In the genomic region with DNA sequence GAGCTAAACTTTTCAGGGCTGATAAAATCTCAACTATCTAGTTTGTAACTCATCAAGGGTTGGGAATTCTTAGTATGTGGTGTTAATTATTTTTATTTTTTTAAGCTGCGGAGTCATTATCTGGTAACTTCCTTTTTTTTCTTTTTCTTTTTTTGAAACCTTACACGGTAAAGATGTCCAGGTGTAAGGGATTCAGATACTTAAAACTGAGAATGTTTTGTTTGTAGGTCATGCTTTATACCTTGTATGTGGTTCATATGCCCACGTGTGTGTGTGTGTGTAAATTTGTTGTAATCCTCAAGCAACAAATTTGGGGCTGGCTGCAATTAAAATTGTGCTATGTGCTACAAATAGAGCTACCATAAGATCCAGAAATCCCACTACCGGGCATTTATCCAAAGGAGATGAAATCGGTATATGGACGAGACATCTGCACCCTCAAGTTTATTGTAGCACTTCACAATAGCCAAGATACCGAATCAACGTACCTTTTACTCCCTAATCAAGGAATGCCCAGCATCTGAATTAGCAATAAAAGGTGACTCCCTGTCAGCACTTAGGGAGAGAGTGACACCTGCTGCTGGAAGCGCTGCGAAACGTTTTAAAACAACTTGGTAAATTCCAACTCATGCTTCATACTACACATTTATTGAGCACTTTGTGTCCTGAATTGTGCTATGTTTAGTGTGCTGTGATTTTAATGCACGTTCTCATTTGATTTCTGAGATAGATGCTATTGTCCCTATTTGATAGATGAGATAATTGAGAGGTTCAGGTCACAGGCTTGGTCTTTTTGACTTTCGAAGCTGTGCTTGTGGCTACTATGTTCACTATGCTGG, we compare ENCODE assay signal across 8 cellular contexts. TPM values are rescaled to one million over a fixed set of nuclear protein-coding genes. Genes with fewer than 3 reads are reported as not detected.
DNase-seq lines count a peak whose midpoint lies in the region; TF ChIP-seq lines count a peak whose summit lies in the region.

No MANE protein-coding gene starts in this region.

- no peak for TF ChIP-seq POLR2A in esophagus muscularis mucosa (IDR thresholded peaks at IDR 0.05; ENCODE audit: low read depth)

- no peak overlapping the region for H3K4me3 ChIP-seq in Karpas-422 (ENCODE audit: low read length)
- H3K4me3 ChIP-seq in astrocyte of the spinal cord (ENCODE audit: low read depth, low read length) = no peak overlapping the region
- no peak overlapping the region for H3K4me3 ChIP-seq in esophagus muscularis mucosa

- TF ChIP-seq EP300 in esophagus muscularis mucosa (IDR thresholded peaks at IDR 0.05) = no peak

- H3K9ac ChIP-seq in Karpas-422 (ENCODE audit: low read length) = no peak overlapping the region

- WGBS in esophagus muscularis mucosa = 77% methylated on average over 13 of the region's 13 CpGs

- DNase-seq in DMS53 (lab: John Stamatoyannopoulos, UW) = peak; percentile 28
- DNase-seq in DMS53 treated with DMSO at 0.1 percent for 48 hours (lab: John Stamatoyannopoulos, UW; ENCODE audit: unreplicated experiment) = no peak
- peak; percentile 51 for DNase-seq in Karpas-422
- DNase-seq in astrocyte of the spinal cord (ENCODE audit: low read depth, low spot score) = peak; percentile 31
- DNase-seq in SIG-M5 (lab: John Stamatoyannopoulos, UW) = no peak
- DNase-seq in esophagus muscularis mucosa (ENCODE audit: extremely low spot score) = no peak
- DNase-seq in HEK293T (ENCODE audit: extremely low spot score) = no peak

- peaks cover 34% of the 10 kb centered on the region for H3K36me3 Mint-ChIP-seq in nephron (ENCODE audit: low read depth)

- H3K79me2 ChIP-seq in Karpas-422 (ENCODE audit: low read length) = 0 out of 2 replicates have a peak, but pooled peaks cover 1% of the 10 kb centered on the region

- TF ChIP-seq CTCF in astrocyte of the spinal cord (IDR thresholded peaks at IDR 0.05; ENCODE audit: low read depth, low read length) (peak; percentile 42), nephron (IDR thresholded peaks at IDR 0.05; ENCODE audit: unreplicated experiment in 3 of 3) (peak; percentile 27 to 37 (median 35)), esophagus muscularis mucosa (IDR thresholded peaks at IDR 0.05) (no peak)

- intact Hi-C loops in esophagus muscularis mucosa (cut with DNase I) = no loop called here

- CTCF ChIA-PET in HEK293T (lab: Yijun Ruan, JAX) = interaction anchor here (0.8 to 1.2 kb wide), 2 partner anchors 35 to 213 kb away, joined by 3 to 4 read pairs; a partner anchor contains a TSS

- no peaks in the 10 kb centered on the region for H3K9me2 ChIP-seq in Karpas-422 (replicated peaks; ENCODE audit: insufficient read depth, low read length)

- H3K9me3 ChIP-seq in Karpas-422 (ENCODE audit: low read length) = no peaks in the 10 kb centered on the region
- H3K9me3 ChIP-seq in esophagus muscularis mucosa = no peaks in the 10 kb centered on the region

- POLR2A ChIA-PET in HEK293T (lab: Yijun Ruan, JAX) = interaction anchor here (2.9 kb wide), 1 partner anchor 16 kb away, joined by 12 read pairs; a partner anchor contains a TSS

- no peaks in the 10 kb centered on the region for H3K4me1 Mint-ChIP-seq in nephron

- no peak overlapping the region for H3K27ac ChIP-seq in Karpas-422 (ENCODE audit: low read length)
- no peak overlapping the region for H3K27ac ChIP-seq in esophagus muscularis mucosa (replicated peaks in 1 of 4)

- no peaks in the 10 kb centered on the region for H3K27me3 Mint-ChIP-seq in nephron (ENCODE audit: low read depth)

- H2AFZ ChIP-seq in Karpas-422 (ENCODE audit: low read length) = no peak overlapping the region

- no peaks in the 10 kb centered on the region for H3K4me1 ChIP-seq in Karpas-422 (ENCODE audit: low read length)
- no peaks in the 10 kb centered on the region for H3K4me1 ChIP-seq in esophagus muscularis mucosa

- peaks cover 25% of the 10 kb centered on the region for H4K20me1 ChIP-seq in Karpas-422 (ENCODE audit: insufficient read depth, low read depth, low read length)

- in situ Hi-C loops in astrocyte of the spinal cord (cut with HindIII; ENCODE audit: low sequenced_read_pairs) = no loop called here

- H3K4me2 ChIP-seq in Karpas-422 (ENCODE audit: low read depth, low read length, poor library complexity, severe bottlenecking) = no peak overlapping the region

- H3K27me3 ChIP-seq in Karpas-422 (ENCODE audit: low read length) (no peaks in the 10 kb centered on the region), esophagus muscularis mucosa (no peaks in the 10 kb centered on the region)

- no peaks in the 10 kb centered on the region for H3K9me3 Mint-ChIP-seq in nephron

- H3K27ac Mint-ChIP-seq in nephron = peak overlapping the region in 1 of 3 experiments; percentile 10

- H3K36me3 ChIP-seq in Karpas-422 (ENCODE audit: insufficient read depth, low read length) = peaks cover 43% of the 10 kb centered on the region
- H3K36me3 ChIP-seq in esophagus muscularis mucosa = peaks cover 5 to 38% (median 20%) of the 10 kb centered on the region in 4 donors

- H3K4me3 Mint-ChIP-seq in nephron = no peak overlapping the region

TF ChIP-seq in HEK293T, 16 proteins besides CTCF, POLR2A, EP300 and RAD21:
- TF ChIP-seq SP1 (IDR thresholded peaks at IDR 0.05) (no peak), ARNT (IDR thresholded peaks at IDR 0.05) (no peak), SUZ12 (IDR thresholded peaks at IDR 0.05) (no peak), ELF4 (IDR thresholded peaks at IDR 0.05) (no peak), FOXA1 (IDR thresholded peaks at IDR 0.05) (no peak), ZNF384 (IDR thresholded peaks at IDR 0.05) (no peak), BHLHE40 (IDR thresholded peaks at IDR 0.05; ENCODE audit: borderline replicate concordance) (no peak), FOXK2 (IDR thresholded peaks at IDR 0.05) (no peak), HDGF (IDR thresholded peaks at IDR 0.05; ENCODE audit: borderline replicate concordance) (no peak)
- TF ChIP-seq, protein P1, sequence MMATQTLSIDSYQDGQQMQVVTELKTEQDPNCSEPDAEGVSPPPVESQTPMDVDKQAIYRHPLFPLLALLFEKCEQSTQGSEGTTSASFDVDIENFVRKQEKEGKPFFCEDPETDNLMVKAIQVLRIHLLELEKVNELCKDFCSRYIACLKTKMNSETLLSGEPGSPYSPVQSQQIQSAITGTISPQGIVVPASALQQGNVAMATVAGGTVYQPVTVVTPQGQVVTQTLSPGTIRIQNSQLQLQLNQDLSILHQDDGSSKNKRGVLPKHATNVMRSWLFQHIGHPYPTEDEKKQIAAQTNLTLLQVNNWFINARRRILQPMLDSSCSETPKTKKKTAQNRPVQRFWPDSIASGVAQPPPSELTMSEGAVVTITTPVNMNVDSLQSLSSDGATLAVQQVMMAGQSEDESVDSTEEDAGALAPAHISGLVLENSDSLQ (IDR thresholded peaks at IDR 0.05) = no peak

RNA-seq across cellular contexts. Expression of a gene that starts 16.1 kb away (rescaled TPM):
- 158 and 345 TPM in 2 replicates for total RNA-seq in Karpas-422 (2014; rRNA removed; shearing (Covaris generic); ENCODE audit: low replicate concordance)
- 10 to 100 TPM; 10.8 to 17.4 (median 12.4) TPM for total RNA-seq in esophagus muscularis mucosa

RNA-seq across cellular contexts. Expression of a gene that starts 35.2 kb away (rescaled TPM):
- not detected in 2 replicates for total RNA-seq in Karpas-422 (2014; rRNA removed; shearing (Covaris generic); ENCODE audit: low replicate concordance)
- total RNA-seq in esophagus muscularis mucosa = 100 to 1,000 TPM; 104 to 116 (median 108) TPM

Comparison
In these comparisons a context has a peak if more than half of its experiments do, and no peak if none do; other contexts are left out.
1. DNase-seq: peak in DMS53 (single experiment), Karpas-422 (single experiment) and astrocyte of the spinal cord (single experiment); none in DMS53 treated with DMSO at 0.1 percent for 48 hours (single experiment), SIG-M5 (single experiment), esophagus muscularis mucosa (single experiment) and HEK293T (single experiment).
2. CTCF ChIP-seq: peak in astrocyte of the spinal cord (single experiment) and nephron (3 of 3); none in esophagus muscularis mucosa (0 of 3).
3. RNA of a gene that starts 35.2 kb away (total RNA-seq): 104 to 116 TPM in esophagus muscularis mucosa; not detected in Karpas-422; every median in the first group is over 100 times any median in the second.